In the genomic region with DNA sequence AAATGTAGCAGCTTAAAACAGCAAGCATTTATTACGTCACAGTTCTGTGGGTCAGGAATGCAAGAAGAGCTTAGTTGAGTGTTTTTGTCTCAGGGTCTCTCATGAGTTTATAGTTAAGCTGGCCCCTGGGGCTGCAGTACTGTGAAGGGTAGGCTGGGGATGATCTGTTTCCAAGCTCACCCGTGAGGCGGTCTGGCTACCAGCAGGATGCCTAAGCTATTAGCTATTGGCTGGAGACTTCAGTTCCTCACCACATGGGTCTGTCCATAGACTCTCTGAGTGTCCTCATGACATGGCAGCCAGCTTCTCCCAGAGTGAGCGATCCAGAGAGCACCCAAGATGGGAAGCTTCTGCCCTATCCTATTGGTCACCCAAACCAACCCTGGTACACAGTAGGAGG, we compare ENCODE assay signal across 1 cellular context.
TF ChIP-seq lines count a peak whose summit lies in the region.

No MANE protein-coding gene starts in this region.

TF ChIP-seq in K562, 482 proteins besides CTCF, POLR2A, EP300 and RAD21:
- TF ChIP-seq ESRRA (IDR thresholded peaks at IDR 0.05; ENCODE audit: borderline replicate concordance, low read depth) (no peak), USF1 (CRISPR knock-in tag; IDR thresholded peaks at IDR 0.05) (0 out of 2 replicates have a peak, but pooled peaks have one; percentile 13), EP400 (IDR thresholded peaks at IDR 0.05) (no peak)
